Comparison of ENCODE assay signal across 8 cellular contexts in the genomic region with DNA sequence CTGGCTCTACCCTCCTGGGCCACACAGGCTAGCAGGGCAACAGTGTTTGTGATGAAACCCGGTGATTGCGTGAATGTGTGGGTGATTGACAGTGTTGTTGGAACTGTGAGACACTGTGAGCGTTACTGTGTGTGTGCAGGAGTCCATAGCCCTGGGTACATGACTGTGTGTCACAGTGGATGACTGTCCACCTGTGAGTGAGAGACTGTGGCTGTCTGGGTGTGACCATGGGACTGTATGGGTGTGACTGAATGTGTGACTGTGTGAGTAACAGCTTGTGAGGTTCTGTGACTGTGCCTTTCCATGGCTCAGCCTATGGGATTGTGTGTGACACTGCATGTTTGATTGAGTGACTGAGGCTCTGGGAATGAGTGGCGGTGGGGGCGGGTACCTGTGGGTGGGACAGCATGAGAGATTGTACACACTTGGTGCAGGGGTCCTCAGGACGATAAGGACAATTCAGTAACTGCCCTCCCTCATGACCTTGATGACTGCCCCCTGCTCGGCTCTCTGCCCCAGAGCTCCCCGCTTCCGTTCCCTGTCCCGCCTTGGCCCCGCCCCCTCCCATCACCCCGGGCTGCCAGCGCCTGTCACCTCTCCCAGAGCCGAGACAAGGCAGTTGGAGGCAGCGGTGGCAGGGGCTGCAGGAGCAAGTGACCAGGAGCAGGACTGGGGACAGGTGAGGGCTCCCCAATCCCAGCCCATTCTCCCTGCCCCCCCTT. TPM values are rescaled to one million over a fixed set of nuclear protein-coding genes. Genes with fewer than 3 reads are reported as not detected.
DNase-seq lines count a peak whose midpoint lies in the region; ATAC-seq and TF ChIP-seq lines count a peak whose summit lies in the region.

A gene with protein sequence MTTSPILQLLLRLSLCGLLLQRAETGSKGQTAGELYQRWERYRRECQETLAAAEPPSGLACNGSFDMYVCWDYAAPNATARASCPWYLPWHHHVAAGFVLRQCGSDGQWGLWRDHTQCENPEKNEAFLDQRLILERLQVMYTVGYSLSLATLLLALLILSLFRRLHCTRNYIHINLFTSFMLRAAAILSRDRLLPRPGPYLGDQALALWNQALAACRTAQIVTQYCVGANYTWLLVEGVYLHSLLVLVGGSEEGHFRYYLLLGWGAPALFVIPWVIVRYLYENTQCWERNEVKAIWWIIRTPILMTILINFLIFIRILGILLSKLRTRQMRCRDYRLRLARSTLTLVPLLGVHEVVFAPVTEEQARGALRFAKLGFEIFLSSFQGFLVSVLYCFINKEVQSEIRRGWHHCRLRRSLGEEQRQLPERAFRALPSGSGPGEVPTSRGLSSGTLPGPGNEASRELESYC (plus strand): TSS at position 602 of the 722 bp plus-strand sequence. CDS start 1,300 bp downstream, outside the sequence.

- peak; percentile 56 for DNase-seq in AG08395 (ENCODE audit: low spot score)
- DNase-seq in GM20000 (ENCODE audit: low spot score): peak; percentile 77
- DNase-seq in Panc1 (ENCODE audit: low read depth, low spot score): no peak
- DNase-seq in activated T-helper 1 cell treated with anti-CD3 and anti-CD28 coated beads, Interleukin-2, amount 50 U/mL, for 16 hours (ENCODE audit: low read depth in 1 of 2, low spot score in 1 of 2): peak; percentile 32 to 33
- peak; percentile 24 for DNase-seq in glomerular visceral epithelial cell (ENCODE audit: extremely low spot score)
- DNase-seq in DMS79 treated with DMSO at 0.1 percent for 48 hours (lab: John Stamatoyannopoulos, UW): no peak

- in situ Hi-C loops in Panc1 (cut with HindIII; ENCODE audit: low pct_unique_long_range_greater_than_20kb, low sequenced_read_pairs): no loop called here

- ATAC-seq in Panc1 (peak; percentile 69), HG03520 (IDR thresholded peaks at IDR 0.05; ENCODE audit: unreplicated experiment) (no peak)

- no peak within 1 kb of the TSS for H3K9ac ChIP-seq in rectal smooth muscle tissue (ENCODE audit: low read length)

- CTCF ChIA-PET in Panc1 (lab: Charles Lee): no interaction called here

- H3K4me1 ChIP-seq in Panc1 (ENCODE audit: control insufficient read depth, insufficient read depth, low read length): no peaks in the 10 kb centered on the region
- H3K4me1 ChIP-seq in rectal smooth muscle tissue (ENCODE audit: control insufficient read depth, insufficient read depth, low read length): no peaks in the 10 kb centered on the region

- BruUV-seq in Panc1 (replicated peaks; lab: Mats Ljungman, UMichigan): no TSS peak

- H3K4me3 ChIP-seq in Panc1 (ENCODE audit: low read depth in 2 of 2, low read length in 2 of 2) (peak within 1 kb of the TSS; percentile 41 to 74), rectal smooth muscle tissue (ENCODE audit: low read length) (peak within 1 kb of the TSS; percentile 43)

- intact Hi-C loops in Panc1 (cut with micrococcal nuclease; ENCODE audit: unreplicated experiment): no loop called here

- TF ChIP-seq CTCF in GM20000 (IDR thresholded peaks at IDR 0.05; ENCODE audit: extremely low read depth, missing control alignments): no peak
- TF ChIP-seq CTCF in Panc1 (IDR thresholded peaks at IDR 0.05): no peak

- POLR2A ChIA-PET in Panc1 (lab: Charles Lee): interaction anchor here (0.5 kb wide), 1 partner anchor 13 kb away, joined by 6 read pairs; no protein-coding TSS in a partner anchor

- H3K27ac ChIP-seq in Panc1 (ENCODE audit: low read length) (peak within 1 kb of the TSS; percentile 42), rectal smooth muscle tissue (ENCODE audit: low read depth, low read length) (no peak within 1 kb of the TSS)

- H3K27me3 ChIP-seq in Panc1 (ENCODE audit: control insufficient read depth, insufficient read depth, low read length) (no peaks in the 10 kb centered on the region), rectal smooth muscle tissue (ENCODE audit: control insufficient read depth, insufficient read depth, low read length) (peaks cover 30% of the 10 kb centered on the region)

- H3K36me3 ChIP-seq in Panc1 (ENCODE audit: control insufficient read depth, insufficient read depth, low read length) (no peaks in the 10 kb centered on the region; the same call in 1 of the 2 replicates), rectal smooth muscle tissue (ENCODE audit: control insufficient read depth, insufficient read depth, low read length) (no peaks in the 10 kb centered on the region)

- no peaks in the 10 kb centered on the region for H3K9me3 ChIP-seq in Panc1 (ENCODE audit: control insufficient read depth, insufficient read depth, low read depth, low read length)

RNA-seq across cellular contexts. Expression of the gene that starts here (rescaled TPM):
- 2.0 TPM for total RNA-seq in Panc1 (2021; ENCODE audit: unreplicated experiment)
- 1.9 TPM for polyA plus RNA-seq in Panc1 (2012; ENCODE audit: insufficient read length)

Comparison
In these comparisons a context has a peak if more than half of its experiments do, and no peak if none do; other contexts are left out.
1. DNase-seq: peak in AG08395 (single experiment), GM20000 (single experiment), activated T-helper 1 cell treated with anti-CD3 and anti-CD28 coated beads, Interleukin-2, amount 50 U/mL, for 16 hours (2 of 2) and glomerular visceral epithelial cell (single experiment); none in Panc1 (single experiment) and DMS79 treated with DMSO at 0.1 percent for 48 hours (single experiment).